Comparison of ENCODE assay signal across 8 cellular contexts in the genomic region with DNA sequence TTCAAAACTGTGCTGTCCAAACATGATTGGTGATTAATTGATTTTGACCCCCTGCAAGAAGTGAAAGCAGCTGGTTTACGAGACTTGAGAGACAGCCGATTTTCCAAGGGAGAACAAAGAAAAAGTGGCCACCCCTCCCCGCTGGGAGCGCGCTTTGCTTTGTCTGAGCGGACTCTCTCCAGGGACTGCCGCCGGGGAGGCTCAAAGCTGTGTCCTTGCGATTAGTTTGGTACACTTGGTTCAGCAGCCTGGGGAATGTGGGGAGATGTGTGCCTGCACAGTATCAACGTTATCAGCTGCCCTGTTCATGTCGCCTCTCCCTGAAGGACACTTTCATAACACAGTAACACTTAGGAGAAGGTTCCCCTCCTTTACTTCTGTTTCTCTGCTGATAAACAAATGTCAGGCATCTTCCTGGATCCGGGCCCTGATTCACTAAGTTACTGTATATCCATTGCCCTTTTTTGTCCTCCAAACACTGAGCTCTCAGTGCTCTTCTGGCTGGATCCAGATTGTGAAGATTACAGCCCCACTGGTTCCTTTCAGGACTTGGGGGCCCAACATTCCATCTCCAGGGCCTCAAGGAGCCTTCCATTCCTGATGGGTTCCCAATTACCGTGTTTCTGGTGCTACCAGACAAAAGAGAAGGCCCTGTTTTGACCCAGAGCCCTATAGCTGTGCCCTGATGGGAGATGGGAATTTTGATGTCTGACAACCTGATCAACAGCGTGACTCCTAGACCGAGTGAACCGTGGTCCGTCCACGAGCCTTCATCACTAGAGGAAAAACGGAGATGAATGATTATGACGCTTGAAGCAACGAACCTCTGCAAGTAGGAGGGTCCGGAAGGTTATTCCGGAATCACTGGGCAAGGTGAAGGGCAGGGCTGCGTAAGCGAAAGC. TPM values are rescaled to one million over a fixed set of nuclear protein-coding genes. Genes with fewer than 3 reads are reported as not detected.
DNase-seq lines count a peak whose midpoint lies in the region; ATAC-seq and TF ChIP-seq lines count a peak whose summit lies in the region.

No MANE protein-coding gene starts in this region.

- POLR2A ChIA-PET in activated naive CD8-positive, alpha-beta T cell treated with anti-CD3 and anti-CD28 coated beads, Interleukin-2, amount 10 ng/mL, durations not matched to agents 7 days and 5 days (lab: Charles Lee): interaction anchor here (1.2 to 5.9 kb wide), 2 partner anchors 45 to 102 kb away, joined by 7 to 53 read pairs; a partner anchor contains a TSS

- H3K27ac Mint-ChIP-seq in activated naive CD8-positive, alpha-beta T cell treated with anti-CD3 and anti-CD28 coated beads, Interleukin-2, amount 10 ng/mL, durations not matched to agents 7 days and 5 days: peak overlapping the region; percentile 66

- H3K27ac ChIP-seq in DND-41 (ENCODE audit: low read length): no peak overlapping the region

- H3K36me3 Mint-ChIP-seq in activated naive CD8-positive, alpha-beta T cell treated with anti-CD3 and anti-CD28 coated beads, Interleukin-2, amount 10 ng/mL, durations not matched to agents 7 days and 5 days: no peaks in the 10 kb centered on the region

- H4K20me1 ChIP-seq in DND-41 (ENCODE audit: insufficient read depth, low read length): no peaks in the 10 kb centered on the region

- no peaks in the 10 kb centered on the region for H3K9me3 ChIP-seq in DND-41 (ENCODE audit: insufficient read depth, low read length, severe bottlenecking)

- peak overlapping the region; percentile 77; the same call in 1 of the 2 replicates for H3K9ac ChIP-seq in DND-41 (ENCODE audit: low read depth, low read length)

- no peaks in the 10 kb centered on the region for H3K36me3 ChIP-seq in DND-41 (ENCODE audit: insufficient read depth, low read length)

- no peaks in the 10 kb centered on the region for H3K9me3 Mint-ChIP-seq in activated naive CD8-positive, alpha-beta T cell treated with anti-CD3 and anti-CD28 coated beads, Interleukin-2, amount 10 ng/mL, durations not matched to agents 7 days and 5 days

- no peak overlapping the region for H3K4me3 Mint-ChIP-seq in activated naive CD8-positive, alpha-beta T cell treated with anti-CD3 and anti-CD28 coated beads, Interleukin-2, amount 10 ng/mL, durations not matched to agents 7 days and 5 days

- H3K4me1 Mint-ChIP-seq in activated naive CD8-positive, alpha-beta T cell treated with anti-CD3 and anti-CD28 coated beads, Interleukin-2, amount 10 ng/mL, durations not matched to agents 7 days and 5 days: peaks cover 6% of the 10 kb centered on the region

- DNase-seq in DND-41 (no peak), NCI-H187 treated with DMSO at 0.1 percent for 48 hours (lab: John Stamatoyannopoulos, UW) (peak; percentile 72), hippocampal formation (lab: John Stamatoyannopoulos, UW) (peak; percentile 75), putamen (ENCODE audit: low spot score) (peak; percentile 84)
- DNase-seq in activated naive CD8-positive, alpha-beta T cell treated with anti-CD3 and anti-CD28 coated beads, Interleukin-2, amount 10 ng/mL, durations not matched to agents 7 days and 5 days: no peak

- ATAC-seq in DND-41 (ENCODE audit: insufficient read depth, low read depth): no peak
- ATAC-seq in activated naive CD8-positive, alpha-beta T cell treated with anti-CD3 and anti-CD28 coated beads, Interleukin-2, amount 10 ng/mL, durations not matched to agents 7 days and 5 days (ENCODE audit: low read depth): no peak
- ATAC-seq in GM21825 (IDR thresholded peaks at IDR 0.05; ENCODE audit: unreplicated experiment): no peak
- ATAC-seq in HG03521 (IDR thresholded peaks at IDR 0.05; ENCODE audit: unreplicated experiment): no peak
- no peak for ATAC-seq in GM18868 (IDR thresholded peaks at IDR 0.05; ENCODE audit: unreplicated experiment)

- no peak for TF ChIP-seq CTCF in DND-41 (IDR thresholded peaks at IDR 0.05; ENCODE audit: borderline replicate concordance, extremely low read depth, low read length, poor library complexity, severe bottlenecking)

- H3K4me3 ChIP-seq in DND-41 (ENCODE audit: low read depth in 1 of 2, low read length in 2 of 2): no peak overlapping the region

- H2AFZ ChIP-seq in DND-41 (ENCODE audit: low read depth, low read length): peak overlapping the region; percentile 100

- no peaks in the 10 kb centered on the region for H3K27me3 ChIP-seq in DND-41 (ENCODE audit: insufficient read depth, low read length, poor library complexity)

- peaks cover 4% of the 10 kb centered on the region for H3K27me3 Mint-ChIP-seq in activated naive CD8-positive, alpha-beta T cell treated with anti-CD3 and anti-CD28 coated beads, Interleukin-2, amount 10 ng/mL, durations not matched to agents 7 days and 5 days

- peaks cover 17% of the 10 kb centered on the region for H3K4me1 ChIP-seq in DND-41 (ENCODE audit: insufficient read depth, low read length)

- H3K79me2 ChIP-seq in DND-41 (ENCODE audit: insufficient read depth, low read length): no peaks in the 10 kb centered on the region

- H3K4me2 ChIP-seq in DND-41 (ENCODE audit: insufficient read depth, low read length): no peak overlapping the region; the same call in 1 of the 2 replicates

RNA-seq across cellular contexts. Expression of a gene that starts 31.7 kb away (rescaled TPM):
- 100 to 1,000 TPM; 162 to 168 TPM for total RNA-seq in activated naive CD8-positive, alpha-beta T cell treated with anti-CD3 and anti-CD28 coated beads, Interleukin-2, amount 10 ng/mL, durations not matched to agents 7 days and 5 days

RNA-seq across cellular contexts. Expression of a gene that starts 44.3 kb away (rescaled TPM):
- total RNA-seq in activated naive CD8-positive, alpha-beta T cell treated with anti-CD3 and anti-CD28 coated beads, Interleukin-2, amount 10 ng/mL, durations not matched to agents 7 days and 5 days: 100 to 1,000 TPM in 1 of 2 experiments, 10 to 100 TPM in 1; 99.5 to 101 TPM

Comparison
In these comparisons a context has a peak if more than half of its experiments do, and no peak if none do; other contexts are left out.
1. DNase-seq: peak in NCI-H187 treated with DMSO at 0.1 percent for 48 hours (single experiment), hippocampal formation (2 of 2) and putamen (single experiment); none in DND-41 (single experiment) and activated naive CD8-positive, alpha-beta T cell treated with anti-CD3 and anti-CD28 coated beads, Interleukin-2, amount 10 ng/mL, durations not matched to agents 7 days and 5 days (single experiment).